Comparison of ENCODE assay signal across 9 cellular contexts in the genomic region with DNA sequence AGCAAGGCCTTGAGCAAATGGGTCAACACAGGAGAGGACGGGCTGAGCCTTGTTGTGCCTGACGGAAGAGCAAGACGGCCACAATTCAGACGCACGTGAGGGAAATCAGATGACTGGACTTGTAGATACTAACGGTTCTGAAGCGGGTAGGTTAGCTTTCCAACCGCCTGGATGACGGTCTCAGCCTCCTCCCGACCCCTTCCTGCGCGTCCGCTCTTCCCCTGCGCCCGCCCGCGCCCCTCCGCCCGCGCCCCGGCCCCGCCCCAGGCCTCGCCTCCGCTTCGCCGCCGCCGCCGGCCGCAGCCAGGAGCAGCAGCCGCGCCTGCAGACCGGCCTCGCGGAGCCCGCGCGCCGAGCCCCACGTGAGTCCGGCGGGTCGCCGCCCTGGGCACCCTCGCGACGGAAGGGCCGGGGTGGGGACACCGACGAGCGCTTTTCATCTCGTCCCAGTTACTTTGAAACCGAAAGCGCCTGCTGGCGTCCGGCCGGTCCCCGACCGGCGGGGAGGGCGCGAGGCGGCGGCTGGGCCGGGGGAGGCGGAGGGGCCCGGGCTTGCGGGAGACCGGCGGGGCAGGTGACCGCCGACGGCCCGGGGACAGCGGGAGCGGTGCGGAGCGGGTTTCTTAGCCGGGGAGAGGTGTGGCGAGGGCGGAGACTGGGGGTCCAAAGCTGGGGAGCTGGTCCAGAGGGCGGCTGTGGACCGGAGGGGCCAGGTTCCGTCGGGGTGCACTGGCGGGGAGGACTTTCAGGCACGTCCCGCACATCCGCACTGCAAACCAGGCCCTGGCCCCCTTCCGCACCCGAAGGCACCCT. TPM values are rescaled to one million over a fixed set of nuclear protein-coding genes. Genes with fewer than 3 reads are reported as not detected.
A peak's percentile ranks its signal among the peaks of the same experiment; 100 is the strongest.
DNase-seq lines count a peak whose midpoint lies in the region; TF ChIP-seq lines count a peak whose summit lies in the region.
"Had no signal": no experiment of that assay in that cellular context is flagged by ENCODE, and none has a peak within 500 bp of the region (broad histone marks: within the 10 kb centered on the region; RNA-seq: fewer than 3 reads in every experiment).

A gene with protein sequence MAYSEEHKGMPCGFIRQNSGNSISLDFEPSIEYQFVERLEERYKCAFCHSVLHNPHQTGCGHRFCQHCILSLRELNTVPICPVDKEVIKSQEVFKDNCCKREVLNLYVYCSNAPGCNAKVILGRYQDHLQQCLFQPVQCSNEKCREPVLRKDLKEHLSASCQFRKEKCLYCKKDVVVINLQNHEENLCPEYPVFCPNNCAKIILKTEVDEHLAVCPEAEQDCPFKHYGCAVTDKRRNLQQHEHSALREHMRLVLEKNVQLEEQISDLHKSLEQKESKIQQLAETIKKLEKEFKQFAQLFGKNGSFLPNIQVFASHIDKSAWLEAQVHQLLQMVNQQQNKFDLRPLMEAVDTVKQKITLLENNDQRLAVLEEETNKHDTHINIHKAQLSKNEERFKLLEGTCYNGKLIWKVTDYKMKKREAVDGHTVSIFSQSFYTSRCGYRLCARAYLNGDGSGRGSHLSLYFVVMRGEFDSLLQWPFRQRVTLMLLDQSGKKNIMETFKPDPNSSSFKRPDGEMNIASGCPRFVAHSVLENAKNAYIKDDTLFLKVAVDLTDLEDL (plus strand): TSS at position 306 of the 813 bp plus-strand sequence. CDS start 26,407 bp downstream, outside the sequence.

- CTCF ChIA-PET in HEK293T (lab: Yijun Ruan, JAX) = interaction anchor here (1.4 to 1.5 kb wide), 2 partner anchors 20 to 150 kb away, joined by 4 read pairs; no protein-coding TSS in a partner anchor
- CTCF ChIA-PET in activated CD8-positive, alpha-beta memory T cell treated with anti-CD3 and anti-CD28 coated beads for 36 hours (lab: Charles Lee) = interaction anchor here (0.9 to 1.9 kb wide), 4 partner anchors 9 to 187 kb away, joined by 3 to 6 read pairs (median 3); no protein-coding TSS in a partner anchor

- H3K27me3 ChIP-seq in esophagus (ENCODE audit: control insufficient read depth in 1 of 2, insufficient read depth in 2 of 2, low read length in 2 of 2) = no peaks in the 10 kb centered on the region
- no peaks in the 10 kb centered on the region for H3K27me3 ChIP-seq in muscle layer of colon (ENCODE audit: control insufficient read depth in 1 of 2, insufficient read depth in 2 of 2, low read length in 2 of 2)

- H3K4me3 ChIP-seq in esophagus (ENCODE audit: low read depth in 1 of 2, low read length in 2 of 2) (peak within 1 kb of the TSS; percentile 62 to 86), muscle layer of colon (ENCODE audit: low read depth in 1 of 2, low read length in 2 of 2) (peak within 1 kb of the TSS; percentile 72 to 91)

- DNase-seq in DMS 273 (lab: John Stamatoyannopoulos, UW; ENCODE audit: unreplicated experiment) = peak; percentile 78
- no peak for DNase-seq in DMS 273 treated with DMSO at 0.1 percent for 48 hours (lab: John Stamatoyannopoulos, UW)
- DNase-seq in HEK293T (ENCODE audit: extremely low spot score) = peak; percentile 73
- DNase-seq in NCI-H2171 treated with DMSO at 0.1 percent for 48 hours (lab: John Stamatoyannopoulos, UW) = peak; percentile 28

- H3K36me3 ChIP-seq in esophagus (ENCODE audit: control insufficient read depth in 2 of 2, insufficient read depth in 2 of 2, low read length in 1 of 2) (no peaks in the 10 kb centered on the region), muscle layer of colon (ENCODE audit: insufficient read depth, low read length) (no peaks in the 10 kb centered on the region)

- H3K9me3 ChIP-seq in esophagus (ENCODE audit: control insufficient read depth in 2 of 2, insufficient read depth in 1 of 2, low read depth in 1 of 2, low read length in 1 of 2) = no peaks in the 10 kb centered on the region
- no peaks in the 10 kb centered on the region for H3K9me3 ChIP-seq in muscle layer of colon (ENCODE audit: low read length)

- WGBS in esophagus, 2 donors = 1% methylated on average over 71 to 91 of the region's 91 CpGs

- POLR2A ChIA-PET in HEK293T (lab: Yijun Ruan, JAX) = interaction anchor here (0.9 to 1.3 kb wide), 3 partner anchors 9 to 56 kb away, joined by 3 to 4 read pairs (median 3); no protein-coding TSS in a partner anchor
- POLR2A ChIA-PET in activated CD8-positive, alpha-beta memory T cell treated with anti-CD3 and anti-CD28 coated beads for 36 hours (lab: Charles Lee) = interaction anchor here (0.8 to 1.4 kb wide), 4 partner anchors 13 to 89 kb away, joined by 3 to 4 read pairs (median 3); no protein-coding TSS in a partner anchor

- H3K9ac ChIP-seq in muscle layer of colon (ENCODE audit: low read length) = peak within 1 kb of the TSS; percentile 49

- H3K4me1 ChIP-seq in esophagus (ENCODE audit: control insufficient read depth in 2 of 2, insufficient read depth in 2 of 2, low read length in 1 of 2) (peaks cover 6 to 13% of the 10 kb centered on the region in 2 donors), muscle layer of colon (ENCODE audit: insufficient read depth, low read length) (peaks cover 31% of the 10 kb centered on the region)

- H3K27ac ChIP-seq in esophagus (ENCODE audit: low read depth in 2 of 2, low read length in 1 of 2) (peak within 1 kb of the TSS; percentile 73 to 78), muscle layer of colon (ENCODE audit: low read depth, low read length) (peak within 1 kb of the TSS; percentile 82), temporal lobe (ENCODE audit: low read depth, low read length) (no peak within 1 kb of the TSS)
- H3K27ac ChIP-seq: 22Rv1 had no signal

TF ChIP-seq in HEK293T, 16 proteins besides CTCF, POLR2A, EP300 and RAD21:
- TF ChIP-seq L3MBTL2 (conservative IDR thresholded peaks at IDR 0.05) = peak; percentile 36
- TF ChIP-seq, protein P1, sequence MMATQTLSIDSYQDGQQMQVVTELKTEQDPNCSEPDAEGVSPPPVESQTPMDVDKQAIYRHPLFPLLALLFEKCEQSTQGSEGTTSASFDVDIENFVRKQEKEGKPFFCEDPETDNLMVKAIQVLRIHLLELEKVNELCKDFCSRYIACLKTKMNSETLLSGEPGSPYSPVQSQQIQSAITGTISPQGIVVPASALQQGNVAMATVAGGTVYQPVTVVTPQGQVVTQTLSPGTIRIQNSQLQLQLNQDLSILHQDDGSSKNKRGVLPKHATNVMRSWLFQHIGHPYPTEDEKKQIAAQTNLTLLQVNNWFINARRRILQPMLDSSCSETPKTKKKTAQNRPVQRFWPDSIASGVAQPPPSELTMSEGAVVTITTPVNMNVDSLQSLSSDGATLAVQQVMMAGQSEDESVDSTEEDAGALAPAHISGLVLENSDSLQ (IDR thresholded peaks at IDR 0.05) = no peak
- TF ChIP-seq LEF1 (IDR thresholded peaks at IDR 0.05; ENCODE audit: borderline replicate concordance) = peak; percentile 48; the same call in 1 of the 2 replicates
- no peak for TF ChIP-seq FOXK2 (IDR thresholded peaks at IDR 0.05)
- no peak for TF ChIP-seq BHLHE40 (IDR thresholded peaks at IDR 0.05; ENCODE audit: borderline replicate concordance)
- no peak for TF ChIP-seq TARDBP (IDR thresholded peaks at IDR 0.05)

RNA-seq across cellular contexts. Expression of the gene that starts here (rescaled TPM):
- 10 to 100 TPM; 37.6 to 39.1 TPM for total RNA-seq in activated CD8-positive, alpha-beta memory T cell treated with anti-CD3 and anti-CD28 coated beads for 36 hours
- 1 to 10 TPM; 3.2 to 4.9 TPM for polyA plus RNA-seq in esophagus
- 13.3 TPM for total RNA-seq in temporal lobe
